Comparison of ENCODE assay signal across 24 cellular contexts in the genomic region with DNA sequence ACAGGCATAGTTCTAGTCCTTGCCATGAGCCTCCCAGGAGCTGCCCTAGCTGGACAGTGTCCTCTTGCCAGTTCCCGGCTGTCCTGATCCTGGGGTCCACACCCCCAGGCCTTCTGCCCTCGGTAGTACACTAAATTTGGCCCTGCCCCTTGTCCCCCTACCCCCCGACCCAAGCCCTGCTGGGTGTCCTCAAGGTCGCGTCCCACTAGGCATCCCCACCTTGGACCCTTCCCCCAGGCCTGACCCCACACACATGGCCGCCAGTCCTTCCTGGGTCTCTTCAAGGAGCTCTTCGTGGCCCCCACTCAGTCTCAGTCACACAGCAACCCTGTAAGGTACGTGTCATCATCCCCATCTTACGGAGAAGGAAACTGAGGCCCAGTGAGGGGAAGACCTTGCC. TPM values are rescaled to one million over a fixed set of nuclear protein-coding genes. Genes with fewer than 3 reads are reported as not detected.
DNase-seq lines count a peak whose midpoint lies in the region; ATAC-seq and TF ChIP-seq lines count a peak whose summit lies in the region.
"Had no signal": no experiment of that assay in that cellular context is flagged by ENCODE, and none has a peak within 500 bp of the region (broad histone marks: within the 10 kb centered on the region; RNA-seq: fewer than 3 reads in every experiment).

No MANE protein-coding gene starts in this region.

- no peaks in the 10 kb centered on the region for H3K4me1 Mint-ChIP-seq in stimulated activated naive CD8-positive, alpha-beta T cell treated with anti-CD3 and anti-CD28 coated beads, Interleukin-15, amount 100 ng/mL, for 72 hours
- no peaks in the 10 kb centered on the region for H3K4me1 Mint-ChIP-seq in chondrocyte (ENCODE audit: low read depth)
- peaks cover 0 to 2% (median 0%) of the 10 kb centered on the region in 7 donors for H3K4me1 Mint-ChIP-seq in naive thymus-derived CD4-positive, alpha-beta T cell
- H3K4me1 Mint-ChIP-seq: CD14-positive monocyte; CD4-positive, alpha-beta memory T cell; CD4-positive, CD25-positive, alpha-beta regulatory T cell; CD8-positive, alpha-beta memory T cell had no signal

- TF ChIP-seq CTCF in chondrocyte (IDR thresholded peaks at IDR 0.05) (no peak), thyroid gland (IDR thresholded peaks at IDR 0.05) (no peak), upper lobe of right lung (IDR thresholded peaks at IDR 0.05) (no peak)

- no peak overlapping the region for H3K4me3 Mint-ChIP-seq in stimulated activated naive CD8-positive, alpha-beta T cell treated with anti-CD3 and anti-CD28 coated beads, Interleukin-15, amount 100 ng/mL, for 72 hours
- no peak overlapping the region for H3K4me3 Mint-ChIP-seq in chondrocyte (ENCODE audit: unreplicated experiment)
- H3K4me3 Mint-ChIP-seq in naive thymus-derived CD4-positive, alpha-beta T cell, result no peak overlapping the region
- H3K4me3 Mint-ChIP-seq: CD14-positive monocyte; CD4-positive, alpha-beta memory T cell; CD4-positive, CD25-positive, alpha-beta regulatory T cell; CD8-positive, alpha-beta memory T cell had no signal

- H3K9me3 Mint-ChIP-seq in stimulated activated naive CD8-positive, alpha-beta T cell treated with anti-CD3 and anti-CD28 coated beads, Interleukin-15, amount 100 ng/mL, for 72 hours, result no peaks in the 10 kb centered on the region
- peaks cover 6% of the 10 kb centered on the region for H3K9me3 Mint-ChIP-seq in chondrocyte (ENCODE audit: low read depth)
- H3K9me3 Mint-ChIP-seq in naive thymus-derived CD4-positive, alpha-beta T cell, result peaks cover 0 to 7% (median 0%) of the 10 kb centered on the region in 11 donors

- no peak overlapping the region for H3K27ac ChIP-seq in naive thymus-derived CD4-positive, alpha-beta T cell (ENCODE audit: low read depth, low read length)
- peak overlapping the region in 2 of 3 donors; percentile 38 to 54 for H3K27ac ChIP-seq in thyroid gland
- no peak overlapping the region for H3K27ac ChIP-seq in upper lobe of right lung
- H3K27ac ChIP-seq: BLaER1 had no signal

- TF ChIP-seq POLR2A in thyroid gland (IDR thresholded peaks at IDR 0.05), result no peak

- 87 to 94% methylated on average over 8 to 9 of the region's 9 CpGs for WGBS in thyroid gland, 2 donors

- H3K27me3 Mint-ChIP-seq in stimulated activated naive CD8-positive, alpha-beta T cell treated with anti-CD3 and anti-CD28 coated beads, Interleukin-15, amount 100 ng/mL, for 72 hours, result no peaks in the 10 kb centered on the region
- peaks cover 7% of the 10 kb centered on the region for H3K27me3 Mint-ChIP-seq in chondrocyte (ENCODE audit: low read depth)
- H3K27me3 Mint-ChIP-seq in naive thymus-derived CD4-positive, alpha-beta T cell, result peaks cover 0 to 1% (median 0%) of the 10 kb centered on the region in 5 donors
- H3K27me3 Mint-ChIP-seq: CD4-positive, CD25-positive, alpha-beta regulatory T cell had no signal

- no peaks in the 10 kb centered on the region for H3K27me3 ChIP-seq in naive thymus-derived CD4-positive, alpha-beta T cell (ENCODE audit: control insufficient read depth in 2 of 2, insufficient read depth in 2 of 2, low read length in 2 of 2)
- H3K27me3 ChIP-seq in thyroid gland (no peaks in the 10 kb centered on the region), upper lobe of right lung (no peaks in the 10 kb centered on the region)
- H3K27me3 ChIP-seq: BE2C, BLaER1 had no signal

- CTCF ChIA-PET in naive thymus-derived CD4-positive, alpha-beta T cell (lab: Charles Lee), result interaction anchor here (0.6 kb wide), 1 partner anchor 1590 kb away, joined by 3 read pairs; no protein-coding TSS in a partner anchor

- no peaks in the 10 kb centered on the region for H3K36me3 ChIP-seq in naive thymus-derived CD4-positive, alpha-beta T cell (ENCODE audit: control insufficient read depth in 2 of 3, insufficient read depth in 3 of 3, low read length in 3 of 3)
- H3K36me3 ChIP-seq in thyroid gland (no peaks in the 10 kb centered on the region), upper lobe of right lung (no peaks in the 10 kb centered on the region)
- H3K36me3 ChIP-seq: BE2C, BLaER1 had no signal

- H3K4me1 ChIP-seq in naive thymus-derived CD4-positive, alpha-beta T cell (ENCODE audit: control insufficient read depth in 2 of 2, insufficient read depth in 2 of 2, low read length in 2 of 2), result no peaks in the 10 kb centered on the region
- peaks cover 21 to 38% of the 10 kb centered on the region in 2 donors for H3K4me1 ChIP-seq in thyroid gland
- no peaks in the 10 kb centered on the region for H3K4me1 ChIP-seq in upper lobe of right lung
- H3K4me1 ChIP-seq: BE2C had no signal

- H3K27ac Mint-ChIP-seq in stimulated activated naive CD8-positive, alpha-beta T cell treated with anti-CD3 and anti-CD28 coated beads, Interleukin-15, amount 100 ng/mL, for 72 hours, result peak overlapping the region in 1 of 2 donors; percentile 67
- no peak overlapping the region for H3K27ac Mint-ChIP-seq in chondrocyte (ENCODE audit: unreplicated experiment)
- H3K27ac Mint-ChIP-seq in naive thymus-derived CD4-positive, alpha-beta T cell, result no peak overlapping the region
- H3K27ac Mint-ChIP-seq: CD4-positive, alpha-beta memory T cell; CD4-positive, CD25-positive, alpha-beta regulatory T cell; CD8-positive, alpha-beta memory T cell had no signal

- H3K36me3 Mint-ChIP-seq in chondrocyte (ENCODE audit: low read depth), result peaks cover 2% of the 10 kb centered on the region
- H3K36me3 Mint-ChIP-seq in naive thymus-derived CD4-positive, alpha-beta T cell, result peaks cover 0 to 6% (median 0%) of the 10 kb centered on the region in 5 donors
- H3K36me3 Mint-ChIP-seq: CD14-positive monocyte; CD4-positive, alpha-beta memory T cell; CD4-positive, CD25-positive, alpha-beta regulatory T cell; CD8-positive, alpha-beta memory T cell had no signal

- intact Hi-C loops in naive thymus-derived CD4-positive, alpha-beta T cell (cut with micrococcal nuclease), result no loop called here
- intact Hi-C loops in thyroid gland (cut with DNase I), result no loop called here
- intact Hi-C loops in upper lobe of right lung (cut with DNase I), result no loop called here

- no peaks in the 10 kb centered on the region for H3K9me3 ChIP-seq in naive thymus-derived CD4-positive, alpha-beta T cell (ENCODE audit: control insufficient read depth in 2 of 3, low read length in 3 of 3)
- no peaks in the 10 kb centered on the region for H3K9me3 ChIP-seq in thyroid gland
- H3K9me3 ChIP-seq in upper lobe of right lung, result no peaks in the 10 kb centered on the region
- H3K9me3 ChIP-seq: BE2C had no signal

- H3K4me3 ChIP-seq in naive thymus-derived CD4-positive, alpha-beta T cell (ENCODE audit: low read length), result no peak overlapping the region
- H3K4me3 ChIP-seq in thyroid gland (replicated peaks in 1 of 3) (no peak overlapping the region), upper lobe of right lung (no peak overlapping the region)
- H3K4me3 ChIP-seq: BLaER1, GM12878 had no signal

- ATAC-seq in stimulated activated naive CD8-positive, alpha-beta T cell treated with anti-CD3 and anti-CD28 coated beads, Interleukin-15, amount 100 ng/mL, for 72 hours, result peak; percentile 22
- no peak for ATAC-seq in stimulated activated naive CD8-positive, alpha-beta T cell treated with anti-CD3 and anti-CD28 coated beads, Interleukin-15, Interleukin-2, amounts not matched to agents 100 U/mL and 50 U/mL, for 24 hours
- ATAC-seq in naive thymus-derived CD4-positive, alpha-beta T cell, result peak; percentile 10
- ATAC-seq in upper lobe of right lung, result no peak
- ATAC-seq in HG03139 (IDR thresholded peaks at IDR 0.05; ENCODE audit: unreplicated experiment), result no peak
- ATAC-seq: GM12878 had no signal

- DNase-seq in stimulated activated naive CD8-positive, alpha-beta T cell treated with anti-CD3 and anti-CD28 coated beads, Interleukin-15, amount 100 ng/mL, for 72 hours, result no peak
- no peak for DNase-seq in stimulated activated naive CD8-positive, alpha-beta T cell treated with anti-CD3 and anti-CD28 coated beads, Interleukin-15, Interleukin-2, amounts not matched to agents 100 U/mL and 50 U/mL, for 24 hours
- DNase-seq in chondrocyte (ENCODE audit: low spot score) (peak; percentile 66), thyroid gland (no peak), upper lobe of right lung (no peak), AML-193 (lab: John Stamatoyannopoulos, UW) (no peak)
- no peak for DNase-seq in naive thymus-derived CD4-positive, alpha-beta T cell
- DNase-seq: 8988T; BE2C; CD4-positive, alpha-beta memory T cell; CD4-positive, CD25-positive, alpha-beta regulatory T cell; CD8-positive, alpha-beta memory T cell; COR-L47; DMS 273 treated with DMSO at 0.1 percent for 48 hours; DMS153; DMS53; DMS79; DND-41; EL; GDM1 had no signal

- POLR2A ChIA-PET in naive thymus-derived CD4-positive, alpha-beta T cell (lab: Charles Lee), result no interaction called here

RNA-seq across cellular contexts. Expression of a gene that starts 40.0 kb away (rescaled TPM):
- total RNA-seq in chondrocyte (40.0 to 49.1 TPM (median 43.8 TPM) in 3 replicates), thyroid gland (10 to 100 TPM; 61.7 to 90.9 (median 76.0) TPM), upper lobe of right lung (96.1 TPM)
- 100 to 1,000 TPM; 107 to 265 (median 176) TPM for total RNA-seq in naive thymus-derived CD4-positive, alpha-beta T cell
- polyA plus RNA-seq in naive thymus-derived CD4-positive, alpha-beta T cell, result 10 to 100 TPM; 38.8 to 50.2 TPM

Comparison
In these comparisons a context has a peak if more than half of its experiments do, and no peak if none do; other contexts are left out.
1. ATAC-seq: peak in stimulated activated naive CD8-positive, alpha-beta T cell treated with anti-CD3 and anti-CD28 coated beads, Interleukin-15, amount 100 ng/mL, for 72 hours (single experiment) and naive thymus-derived CD4-positive, alpha-beta T cell (single experiment); none in stimulated activated naive CD8-positive, alpha-beta T cell treated with anti-CD3 and anti-CD28 coated beads, Interleukin-15, Interleukin-2, amounts not matched to agents 100 U/mL and 50 U/mL, for 24 hours (single experiment), upper lobe of right lung (single experiment) and HG03139 (single experiment).
2. H3K27ac ChIP-seq: peak in thyroid gland (2 of 3); none in naive thymus-derived CD4-positive, alpha-beta T cell (single experiment) and upper lobe of right lung (single experiment).